24 cellular contexts compared by ENCODE assay signal in the genomic region with DNA sequence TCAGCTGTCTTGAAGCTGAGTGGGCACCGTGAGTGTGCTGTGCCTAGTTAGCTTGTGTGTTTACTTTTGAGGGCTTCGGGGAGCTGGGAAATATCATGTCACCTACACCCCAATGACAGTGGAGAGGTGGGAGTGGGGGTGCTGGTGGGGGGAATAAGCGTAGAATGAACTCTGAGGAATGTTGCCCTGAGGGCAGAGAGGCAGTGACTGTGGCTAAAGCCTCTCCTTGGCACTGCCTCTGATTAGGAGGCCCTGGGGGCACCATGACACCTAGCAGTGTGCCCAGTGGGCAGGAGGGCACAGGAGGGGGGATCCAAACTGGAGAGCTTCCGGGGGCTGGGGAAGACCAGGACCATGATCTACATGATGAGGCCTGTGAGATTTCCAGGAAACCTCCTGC. TPM values are rescaled to one million over a fixed set of nuclear protein-coding genes. Genes with fewer than 3 reads are reported as not detected.
DNase-seq lines count a peak whose midpoint lies in the region; ATAC-seq and TF ChIP-seq lines count a peak whose summit lies in the region.
"Had no signal": no experiment of that assay in that cellular context is flagged by ENCODE, and none has a peak within 500 bp of the region (broad histone marks: within the 10 kb centered on the region; RNA-seq: fewer than 3 reads in every experiment).

No MANE protein-coding gene starts in this region.

- peaks cover 92% of the 10 kb centered on the region for H3K4me1 ChIP-seq in cardiac muscle cell (ENCODE audit: low read depth)
- H3K4me1 ChIP-seq in IMR-90 (ENCODE audit: control insufficient read depth, insufficient read depth, low read length): peaks cover 2% of the 10 kb centered on the region; the same call in 1 of the 2 replicates
- peaks cover 15 to 28% of the 10 kb centered on the region in 2 donors for H3K4me1 ChIP-seq in neuronal stem cell (ENCODE audit: control insufficient read depth in 2 of 2, insufficient read depth in 1 of 2, low read depth in 1 of 2, low read length in 2 of 2)
- no peaks in the 10 kb centered on the region for H3K4me1 ChIP-seq in PC-3 (ENCODE audit: insufficient read depth, low read length)

- BruUV-seq in IMR-90 (replicated peaks; lab: Mats Ljungman, UMichigan) (no TSS peak), PC-3 (replicated peaks; lab: Mats Ljungman, UMichigan) (no TSS peak)

- peak overlapping the region; percentile 98 for H2BK12ac ChIP-seq in neuronal stem cell (ENCODE audit: low read length)

- dilution Hi-C loops in IMR-90 (cut with HindIII; ENCODE audit: low sequenced_read_pairs, unreplicated experiment): no loop called here

- H4K20me1 ChIP-seq in IMR-90 (ENCODE audit: insufficient read depth, low read length) (no peaks in the 10 kb centered on the region), PC-3 (ENCODE audit: low read length) (no peaks in the 10 kb centered on the region)

- no peaks in the 10 kb centered on the region for H3K79me2 ChIP-seq in PC-3 (ENCODE audit: low read length)

- H3K14ac ChIP-seq in IMR-90 (replicated peaks; ENCODE audit: low read depth, low read length) (no peak overlapping the region), neuronal stem cell (ENCODE audit: low read length) (peak overlapping the region; percentile 31)

- no peak overlapping the region for H3K4ac ChIP-seq in IMR-90 (ENCODE audit: low read depth, low read length)
- H3K4ac ChIP-seq in neuronal stem cell (ENCODE audit: low read length): no peak overlapping the region

- TF ChIP-seq RAD21 in IMR-90 (IDR thresholded peaks at IDR 0.05; ENCODE audit: low read length): no peak

- no peaks in the 10 kb centered on the region for H3K79me1 ChIP-seq in IMR-90 (ENCODE audit: low read depth in 1 of 2, low read length in 2 of 2)
- H3K79me1 ChIP-seq in neuronal stem cell (ENCODE audit: low read depth, low read length): no peaks in the 10 kb centered on the region

- H4K91ac ChIP-seq in IMR-90 (ENCODE audit: insufficient read depth, low read depth, low read length): no peak overlapping the region
- H4K91ac ChIP-seq in neuronal stem cell (ENCODE audit: low read depth, low read length, poor library complexity): no peak overlapping the region

- CTCF ChIA-PET in IMR-90 (lab: Yijun Ruan, JAX): no interaction called here
- CTCF ChIA-PET in PC-3 (lab: Charles Lee): interaction anchor here (0.5 kb wide), 1 partner anchor 74 kb away, joined by 3 read pairs; no protein-coding TSS in a partner anchor

- no peak for ATAC-seq in left ventricle myocardium superior
- no peak for ATAC-seq in IMR-90 (ENCODE audit: low read depth)
- ATAC-seq in HG03565 (IDR thresholded peaks at IDR 0.05; ENCODE audit: unreplicated experiment): no peak
- ATAC-seq in PC-3: no peak

- no peaks in the 10 kb centered on the region for H3K9me3 ChIP-seq in cardiac muscle cell (ENCODE audit: low read depth)
- H3K9me3 ChIP-seq in IMR-90 (ENCODE audit: control insufficient read depth, insufficient read depth, low read length): no peaks in the 10 kb centered on the region
- H3K9me3 ChIP-seq in neuronal stem cell (replicated peaks in 1 of 2; ENCODE audit: control insufficient read depth in 2 of 2, insufficient read depth in 1 of 2, low read depth in 1 of 2, low read length in 2 of 2): no peaks in the 10 kb centered on the region
- no peaks in the 10 kb centered on the region for H3K9me3 ChIP-seq in PC-3 (ENCODE audit: low read length)
- H3K9me3 ChIP-seq: BE2C had no signal

- H3K18ac ChIP-seq in IMR-90 (ENCODE audit: low read depth, low read length) (no peak overlapping the region), neuronal stem cell (ENCODE audit: low read length) (peak overlapping the region; percentile 88)

- H2AFZ ChIP-seq in IMR-90 (replicated peaks; ENCODE audit: low read length, poor library complexity): peak overlapping the region; percentile 39
- no peak overlapping the region for H2AFZ ChIP-seq in neuronal stem cell (ENCODE audit: low read length)
- no peak overlapping the region for H2AFZ ChIP-seq in PC-3 (ENCODE audit: low read length)

- H2AK5ac ChIP-seq in IMR-90 (ENCODE audit: low read depth, low read length) (no peak overlapping the region), neuronal stem cell (ENCODE audit: low read depth, low read length) (peak overlapping the region; percentile 85)

- no peak overlapping the region for H2AK9ac ChIP-seq in IMR-90 (replicated peaks; ENCODE audit: low read depth, low read length, poor library complexity)

- H2BK15ac ChIP-seq in IMR-90 (ENCODE audit: low read depth, low read length) (no peak overlapping the region), neuronal stem cell (ENCODE audit: low read length) (peak overlapping the region; percentile 90)

- 60% methylated on average over 1 of the region's 4 CpGs; no CpG with 5 or more reads in 1 of the 2 experiments for WGBS in IMR-90 (ENCODE audit: extremely low coverage in 2 of 2, insufficient read length in 1 of 2), 2 experiments
- WGBS in neuronal stem cell (ENCODE audit: extremely low coverage in 2 of 2, insufficient read length in 2 of 2, insufficient replicate concordance in 1 of 2), 2 donors: no CpG with 5 or more reads among the region's 4 CpGs

- POLR2A ChIA-PET in IMR-90 (lab: Charles Lee; ENCODE audit: unreplicated experiment) (no interaction called here), PC-3 (lab: Charles Lee; ENCODE audit: unreplicated experiment) (no interaction called here)

- no peaks in the 10 kb centered on the region for H3K9me2 ChIP-seq in PC-3 (replicated peaks; ENCODE audit: low read length)

- no peak for TF ChIP-seq CTCF in cardiac muscle cell (IDR thresholded peaks at IDR 0.05; ENCODE audit: low read depth, low read length)
- no peak for TF ChIP-seq CTCF in IMR-90 (conservative IDR thresholded peaks at IDR 0.05; ENCODE audit: low read depth, low read length)
- no peak for TF ChIP-seq CTCF in epithelial cell of esophagus (IDR thresholded peaks at IDR 0.05; ENCODE audit: insufficient read depth, low read depth, low read length, missing control alignments)
- TF ChIP-seq CTCF in coronary artery (IDR thresholded peaks at IDR 0.05): no peak
- TF ChIP-seq CTCF in PC-3 (conservative IDR thresholded peaks at IDR 0.05; ENCODE audit: low read depth, low read length): no peak

- peak overlapping the region; percentile 88 for H3K27ac ChIP-seq in cardiac muscle cell
- no peak overlapping the region for H3K27ac ChIP-seq in IMR-90 (ENCODE audit: insufficient read depth, low read length)
- H3K27ac ChIP-seq in neuronal stem cell (replicated peaks; ENCODE audit: low read length): no peak overlapping the region
- H3K27ac ChIP-seq in coronary artery: no peak overlapping the region
- no peak overlapping the region for H3K27ac ChIP-seq in PC-3 (ENCODE audit: low read length)
- H3K27ac ChIP-seq: RWPE1 had no signal

- in situ Hi-C loops in IMR-90 (cut with MboI; ENCODE audit: low sequenced_read_pairs): no loop called here

- no peak overlapping the region for H4K5ac ChIP-seq in IMR-90 (ENCODE audit: low read depth, low read length)

- H3K4me3 ChIP-seq in cardiac muscle cell: no peak overlapping the region
- H3K4me3 ChIP-seq in IMR-90 (ENCODE audit: insufficient read depth, low read depth, low read length): no peak overlapping the region
- no peak overlapping the region for H3K4me3 ChIP-seq in epithelial cell of esophagus (ENCODE audit: low read length)
- no peak overlapping the region for H3K4me3 ChIP-seq in neuronal stem cell (ENCODE audit: low read length in 2 of 2)
- no peak overlapping the region for H3K4me3 ChIP-seq in coronary artery
- H3K4me3 ChIP-seq in PC-3 (ENCODE audit: low read length): no peak overlapping the region

- H3K36me3 ChIP-seq in cardiac muscle cell (no peaks in the 10 kb centered on the region), IMR-90 (ENCODE audit: control insufficient read depth, insufficient read depth, low read length) (no peaks in the 10 kb centered on the region), neuronal stem cell (replicated peaks in 1 of 2; ENCODE audit: control insufficient read depth in 2 of 2, insufficient read depth in 2 of 2, low read length in 2 of 2) (no peaks in the 10 kb centered on the region), PC-3 (ENCODE audit: low read depth, low read length) (no peaks in the 10 kb centered on the region)
- H3K36me3 ChIP-seq: BE2C had no signal

- H3K9ac ChIP-seq in IMR-90 (ENCODE audit: low read depth, low read length) (no peak overlapping the region), neuronal stem cell (ENCODE audit: low read depth, low read length, poor library complexity) (no peak overlapping the region), PC-3 (ENCODE audit: low read length) (no peak overlapping the region)

- H2BK20ac ChIP-seq in IMR-90 (ENCODE audit: low read depth, low read length): no peak overlapping the region

- H2BK5ac ChIP-seq in IMR-90 (ENCODE audit: low read depth, low read length, poor library complexity, severe bottlenecking) (no peak overlapping the region), neuronal stem cell (ENCODE audit: low read length) (no peak overlapping the region)

- no peaks in the 10 kb centered on the region for H3F3A ChIP-seq in PC-3 (ENCODE audit: low read length, unreplicated experiment)

- H4K8ac ChIP-seq in IMR-90 (ENCODE audit: low read depth in 2 of 2, low read length in 2 of 2): no peak overlapping the region
- peak overlapping the region; percentile 56 for H4K8ac ChIP-seq in neuronal stem cell (ENCODE audit: low read depth, low read length)

- H3K27me3 ChIP-seq in cardiac muscle cell (no peaks in the 10 kb centered on the region), IMR-90 (ENCODE audit: control insufficient read depth, insufficient read depth, low read length) (peaks cover 60% of the 10 kb centered on the region), neuronal stem cell (ENCODE audit: control insufficient read depth in 3 of 3, insufficient read depth in 3 of 3, low read depth in 1 of 3, low read length in 3 of 3) (no peaks in the 10 kb centered on the region), PC-3 (ENCODE audit: low read length) (no peaks in the 10 kb centered on the region; the same call in 1 of the 2 replicates)
- H3K27me3 ChIP-seq: BE2C had no signal

- no peak overlapping the region for H3K56ac ChIP-seq in IMR-90 (ENCODE audit: extremely low read depth, insufficient read depth, low read length)

- no peak for TF ChIP-seq POLR2A in IMR-90 (IDR thresholded peaks at IDR 0.05; ENCODE audit: low read depth, low read length)

- DNase-seq in cardiac muscle cell (ENCODE audit: low read depth in 1 of 2, low spot score in 1 of 2) (no peak), left ventricle myocardium superior (no peak), IMR-90 (no peak), epithelial cell of esophagus (ENCODE audit: low read depth) (peak; percentile 13), neuronal stem cell (ENCODE audit: low spot score) (no peak), coronary artery (ENCODE audit: low spot score) (no peak), PC-3 (no peak)
- DNase-seq: 8988T; ACHN; BE2C; Calu3; CD8-positive, alpha-beta memory T cell; NCI-H1092; NCI-H1417 treated with DMSO at 0.1 percent for 48 hours; NCI-H1694 treated with DMSO at 0.1 percent for 48 hours; NCI-H2081; NCI-H2227 treated with DMSO at 0.1 percent for 48 hours; NCI-H526 treated with DMSO at 0.1 percent for 48 hours; SIG-M5 had no signal

- H3K4me2 ChIP-seq in IMR-90 (ENCODE audit: low read depth, low read length): no peak overlapping the region
- no peak overlapping the region for H3K4me2 ChIP-seq in neuronal stem cell (ENCODE audit: insufficient read depth, low read length, poor library complexity, severe bottlenecking)
- H3K4me2 ChIP-seq in PC-3 (ENCODE audit: low read length): no peak overlapping the region

- H3K9me1 ChIP-seq in IMR-90 (ENCODE audit: insufficient read depth, low read length): 0 out of 2 replicates have a peak, but pooled peaks cover 5% of the 10 kb centered on the region

- H2BK120ac ChIP-seq in IMR-90 (ENCODE audit: low read depth, low read length): no peak overlapping the region
- no peak overlapping the region for H2BK120ac ChIP-seq in neuronal stem cell (ENCODE audit: low read depth, low read length)

- H3K23ac ChIP-seq in IMR-90 (ENCODE audit: low read depth, low read length) (no peak overlapping the region), neuronal stem cell (ENCODE audit: low read depth, low read length, poor library complexity) (peak overlapping the region; percentile 52)

- intact Hi-C loops in left ventricle myocardium superior (cut with micrococcal nuclease): no loop called here
- intact Hi-C loops in IMR-90 (cut with micrococcal nuclease): no loop called here
- intact Hi-C loops in PC-3 (cut with micrococcal nuclease): no loop called here

RNA-seq across cellular contexts. Expression of gene CACNA1G, which starts 24.8 kb away (rescaled TPM):
- total RNA-seq in cardiac muscle cell (29.7 and 46.1 TPM in 2 replicates), left ventricle myocardium superior (0.25 TPM), IMR-90 (2012; rRNA removed) (under 0.01 TPM in 1 of 2 replicates, not detected in the other), PC-3 (2014; rRNA removed) (0.04 and 0.12 TPM in 2 replicates)
- polyA plus RNA-seq in cardiac muscle cell (19.0 and 22.8 TPM in 2 replicates), IMR-90 (2012; rRNA removed) (0.03 TPM in 2 replicates)
- polyA plus RNA-seq in IMR-90 (2012; cell fraction: cytosol; rRNA removed): 0.08 TPM in 1 of 2 replicates, not detected in the other
- polyA plus RNA-seq in IMR-90 (2012; cell fraction: nucleus; rRNA removed; ENCODE audit: low replicate concordance): 0.08 and 0.10 TPM in 2 replicates
- 3.0 TPM for polyA plus RNA-seq in neuronal stem cell (2013, experiment 1 of 2)
- 2.8 TPM for polyA plus RNA-seq in neuronal stem cell (2013, experiment 2 of 2)
- total RNA-seq: Calu3 had no signal
- polyA plus RNA-seq: CD14-positive monocyte; CD8-positive, alpha-beta memory T cell; IgD-negative memory B cell had no signal

RNA-seq across cellular contexts. Expression of gene SPATA20, which starts 38.4 kb away (rescaled TPM):
- total RNA-seq in cardiac muscle cell (194 and 216 TPM in 2 replicates), left ventricle myocardium superior (68.7 TPM), IMR-90 (2012; rRNA removed) (15.6 and 17.0 TPM in 2 replicates), PC-3 (2014; rRNA removed) (104 and 115 TPM in 2 replicates)
- polyA plus RNA-seq in cardiac muscle cell (103 and 162 TPM in 2 replicates), IMR-90 (2012; rRNA removed) (31.9 and 35.0 TPM in 2 replicates)
- polyA plus RNA-seq in IMR-90 (2012; cell fraction: cytosol; rRNA removed): 22.4 and 29.6 TPM in 2 replicates
- polyA plus RNA-seq in IMR-90 (2012; cell fraction: nucleus; rRNA removed; ENCODE audit: low replicate concordance): 207 and 453 TPM in 2 replicates
- polyA plus RNA-seq in neuronal stem cell (2013, experiment 1 of 2): 17.6 TPM
- 18.9 TPM for polyA plus RNA-seq in neuronal stem cell (2013, experiment 2 of 2)

RNA-seq across cellular contexts. Expression of gene ABCC3, which starts 49.3 kb away (rescaled TPM):
- not detected in 2 replicates for total RNA-seq in cardiac muscle cell
- 0.06 and 0.53 TPM in 2 replicates for polyA plus RNA-seq in cardiac muscle cell
- total RNA-seq in left ventricle myocardium superior: 0.37 TPM
- total RNA-seq in IMR-90 (2012; rRNA removed): 2.2 and 3.2 TPM in 2 replicates
- polyA plus RNA-seq in IMR-90 (2012; rRNA removed): 6.0 and 6.6 TPM in 2 replicates
- polyA plus RNA-seq in IMR-90 (2012; cell fraction: cytosol; rRNA removed): 1.7 and 5.8 TPM in 2 replicates
- 61.3 and 69.4 TPM in 2 replicates for polyA plus RNA-seq in IMR-90 (2012; cell fraction: nucleus; rRNA removed; ENCODE audit: low replicate concordance)
- polyA plus RNA-seq in neuronal stem cell (2013, experiment 1 of 2): 0.26 TPM
- polyA plus RNA-seq in neuronal stem cell (2013, experiment 2 of 2): 0.22 TPM
- total RNA-seq in PC-3 (2014; rRNA removed): 50.2 and 64.4 TPM in 2 replicates
- polyA plus RNA-seq: CD8-positive, alpha-beta memory T cell had no signal

RNA-seq across cellular contexts. Expression of gene EPN3, which starts 52.8 kb away (rescaled TPM):
- total RNA-seq in cardiac muscle cell (2.0 and 3.1 TPM in 2 replicates), left ventricle myocardium superior (33.4 TPM), IMR-90 (2012; rRNA removed) (not detected in 2 replicates), PC-3 (2014; rRNA removed) (20.5 and 30.1 TPM in 2 replicates)
- polyA plus RNA-seq in cardiac muscle cell (1.9 and 3.5 TPM in 2 replicates), IMR-90 (2012; rRNA removed) (0.09 TPM in 1 of 2 replicates, not detected in the other)
- polyA plus RNA-seq in IMR-90 (2012; cell fraction: cytosol; rRNA removed): 0.07 TPM in 1 of 2 replicates, not detected in the other
- 0.07 TPM in 1 of 2 replicates, not detected in the other for polyA plus RNA-seq in IMR-90 (2012; cell fraction: nucleus; rRNA removed; ENCODE audit: low replicate concordance)
- polyA plus RNA-seq in neuronal stem cell (2013, experiment 1 of 2): 0.04 TPM
- polyA plus RNA-seq in neuronal stem cell (2013, experiment 2 of 2): 0.07 TPM
- total RNA-seq: CD8-positive, alpha-beta memory T cell; H4 had no signal
- polyA plus RNA-seq: CD14-positive monocyte; CD8-positive, alpha-beta memory T cell; IgD-negative memory B cell had no signal

Comparison
In these comparisons a context has a peak if more than half of its experiments do, and no peak if none do; other contexts are left out.
1. RNA of gene CACNA1G, which starts 24.8 kb away (total RNA-seq): 29.7 to 46.1 TPM in cardiac muscle cell; 0.25 TPM in left ventricle myocardium superior (single experiment), 0.04 to 0.12 TPM in PC-3 and under 0.01 TPM in IMR-90; every median in the first group is over 10 times any median in the second.
2. RNA of gene ABCC3, which starts 49.3 kb away (total RNA-seq): 50.2 to 64.4 TPM in PC-3; 2.2 to 3.2 TPM in IMR-90, 0.37 TPM in left ventricle myocardium superior (single experiment) and not detected in cardiac muscle cell; every median in the first group is over 10 times any median in the second.